In genomic region chr1:91404151-91405012, GRCh38 we compare ENCODE assay signal across 9 cellular contexts. TPM values are rescaled to one million over a fixed set of nuclear protein-coding genes. Genes with fewer than 3 reads are reported as not detected.
A peak's percentile ranks its signal among the peaks of the same experiment; 100 is the strongest.
DNase-seq lines count a peak whose midpoint lies in the region; ATAC-seq and TF ChIP-seq lines count a peak whose summit lies in the region.
"Had no signal": no experiment of that assay in that cellular context is flagged by ENCODE, and none has a peak within 500 bp of the region (broad histone marks: within the 10 kb centered on the region; RNA-seq: fewer than 3 reads in every experiment).

Gene HFM1, minus strand, starts transcription at chr1:91404837. Its CDS starts 3,755 bp downstream, at chr1:91401082.

- no peak within 1 kb of the TSS for H3K4me3 ChIP-seq in CD8-positive, alpha-beta memory T cell (ENCODE audit: low read length)
- H3K4me3 ChIP-seq in fibroblast of villous mesenchyme (ENCODE audit: low read depth, low read length), result peak within 1 kb of the TSS; percentile 67

- H3K4me1 Mint-ChIP-seq in CD8-positive, alpha-beta memory T cell, result peaks cover 6 to 10% (median 9%) of the 10 kb centered on the region in 3 donors
- H3K4me1 Mint-ChIP-seq in activated T-cell treated with anti-CD3 and anti-CD28 coated beads, Interleukin-2, amount 50 U/mL, for 72 hours (ENCODE audit: low read depth), result peaks cover 5% of the 10 kb centered on the region
- H3K4me1 Mint-ChIP-seq in nephron progenitor cell, result peaks cover 35% of the 10 kb centered on the region

- no peaks in the 10 kb centered on the region for H3K36me3 ChIP-seq in CD8-positive, alpha-beta memory T cell (ENCODE audit: insufficient read depth, low read length)

- H3K4me1 ChIP-seq in CD8-positive, alpha-beta memory T cell (ENCODE audit: insufficient read depth, low read length), result no peaks in the 10 kb centered on the region

- TF ChIP-seq CTCF in fibroblast of villous mesenchyme (IDR thresholded peaks at IDR 0.05; ENCODE audit: insufficient read depth, low read depth, low read length) (no peak), nephron progenitor cell (IDR thresholded peaks at IDR 0.05) (no peak)

- peaks cover 37 to 75% of the 10 kb centered on the region in 2 donors for H3K27me3 Mint-ChIP-seq in CD8-positive, alpha-beta memory T cell
- peaks cover 22% of the 10 kb centered on the region for H3K27me3 Mint-ChIP-seq in activated T-cell treated with anti-CD3 and anti-CD28 coated beads, Interleukin-2, amount 50 U/mL, for 72 hours (ENCODE audit: low read depth)
- peaks cover 18% of the 10 kb centered on the region for H3K27me3 Mint-ChIP-seq in nephron progenitor cell (ENCODE audit: low read depth, poor library complexity)

- peak within 1 kb of the TSS; percentile 11 for H3K27ac ChIP-seq in CD8-positive, alpha-beta memory T cell (ENCODE audit: low read depth, low read length)
- H3K27ac ChIP-seq: epithelial cell of prostate had no signal

- peaks cover 5% of the 10 kb centered on the region for H3K27me3 ChIP-seq in CD8-positive, alpha-beta memory T cell (ENCODE audit: insufficient read depth, low read length, poor library complexity, severe bottlenecking)

- no peaks in the 10 kb centered on the region for H3K36me3 Mint-ChIP-seq in CD8-positive, alpha-beta memory T cell
- H3K36me3 Mint-ChIP-seq in activated T-cell treated with anti-CD3 and anti-CD28 coated beads, Interleukin-2, amount 50 U/mL, for 72 hours (ENCODE audit: insufficient read depth in 2 of 2), result peaks cover 0 to 1% of the 10 kb centered on the region in 2 donors
- H3K36me3 Mint-ChIP-seq in nephron progenitor cell (ENCODE audit: low read depth), result peaks cover 4% of the 10 kb centered on the region

- peak within 1 kb of the TSS; percentile 69 to 87 (median 75) for H3K4me3 Mint-ChIP-seq in CD8-positive, alpha-beta memory T cell
- peak within 1 kb of the TSS; percentile 81 to 88 for H3K4me3 Mint-ChIP-seq in activated T-cell treated with anti-CD3 and anti-CD28 coated beads, Interleukin-2, amount 50 U/mL, for 72 hours
- H3K4me3 Mint-ChIP-seq in nephron progenitor cell, result peak within 1 kb of the TSS; percentile 94

- CTCF ChIA-PET in CD8-positive, alpha-beta memory T cell (lab: Charles Lee), result no interaction called here

- POLR2A ChIA-PET in CD8-positive, alpha-beta memory T cell (lab: Charles Lee), result no interaction called here

- DNase-seq in CD8-positive, alpha-beta memory T cell, result peak; percentile 13 to 81 (median 55)
- DNase-seq in NCI-H748 treated with DMSO at 0.1 percent for 48 hours (lab: John Stamatoyannopoulos, UW) (peak; percentile 48), fibroblast of villous mesenchyme (ENCODE audit: low read depth) (peak; percentile 62), nephron progenitor cell (peak; percentile 88), stromal cell of bone marrow (ENCODE audit: low read depth) (peak; percentile 44)
- peak; percentile 72 to 77 for DNase-seq in activated T-cell treated with anti-CD3 and anti-CD28 coated beads, Interleukin-2, amount 50 U/mL, for 72 hours

- peak within 1 kb of the TSS in 2 of 8 donors; percentile 22 to 26 for H3K27ac Mint-ChIP-seq in CD8-positive, alpha-beta memory T cell
- H3K27ac Mint-ChIP-seq in activated T-cell treated with anti-CD3 and anti-CD28 coated beads, Interleukin-2, amount 50 U/mL, for 72 hours, result no peak within 1 kb of the TSS
- H3K27ac Mint-ChIP-seq in nephron progenitor cell, result peak within 1 kb of the TSS; percentile 97

- H3K9me3 Mint-ChIP-seq in CD8-positive, alpha-beta memory T cell, result no peaks in the 10 kb centered on the region
- H3K9me3 Mint-ChIP-seq in activated T-cell treated with anti-CD3 and anti-CD28 coated beads, Interleukin-2, amount 50 U/mL, for 72 hours, result no peaks in the 10 kb centered on the region
- no peaks in the 10 kb centered on the region for H3K9me3 Mint-ChIP-seq in nephron progenitor cell

- ATAC-seq in GM19372 (IDR thresholded peaks at IDR 0.05; ENCODE audit: low read depth, unreplicated experiment) (peak; percentile 94), HG03457 (IDR thresholded peaks at IDR 0.05; ENCODE audit: unreplicated experiment) (peak; percentile 72)
- ATAC-seq in activated T-cell treated with anti-CD3 and anti-CD28 coated beads, Interleukin-2, amount 50 U/mL, for 72 hours (replicated peaks in 1 of 2), result peak; percentile 99

- no peaks in the 10 kb centered on the region for H3K9me3 ChIP-seq in CD8-positive, alpha-beta memory T cell (ENCODE audit: low read length)

RNA-seq across cellular contexts. Expression of gene HFM1, which starts in this region (rescaled TPM):
- not detected for total RNA-seq in CD8-positive, alpha-beta memory T cell
- polyA plus RNA-seq in CD8-positive, alpha-beta memory T cell, result not detected
- not detected for total RNA-seq in activated T-cell treated with anti-CD3 and anti-CD28 coated beads, Interleukin-2, amount 50 U/mL, for 72 hours
- under 0.01 TPM in 2 replicates for total RNA-seq in fibroblast of villous mesenchyme

Comparison
In these comparisons a context has a peak if more than half of its experiments do, and no peak if none do; other contexts are left out.
1. Peak in DNase-seq and H3K27ac ChIP-seq in CD8-positive, alpha-beta memory T cell; RNA of the gene not detected or under 1 TPM.
2. Peak in DNase-seq and ATAC-seq in activated T-cell treated with anti-CD3 and anti-CD28 coated beads, Interleukin-2, amount 50 U/mL, for 72 hours; RNA of the gene not detected or under 1 TPM.
3. Peak in DNase-seq and H3K4me3 ChIP-seq in fibroblast of villous mesenchyme; RNA of the gene not detected or under 1 TPM.